Comparison of ENCODE assay signal across 1 cellular context in the genomic region with DNA sequence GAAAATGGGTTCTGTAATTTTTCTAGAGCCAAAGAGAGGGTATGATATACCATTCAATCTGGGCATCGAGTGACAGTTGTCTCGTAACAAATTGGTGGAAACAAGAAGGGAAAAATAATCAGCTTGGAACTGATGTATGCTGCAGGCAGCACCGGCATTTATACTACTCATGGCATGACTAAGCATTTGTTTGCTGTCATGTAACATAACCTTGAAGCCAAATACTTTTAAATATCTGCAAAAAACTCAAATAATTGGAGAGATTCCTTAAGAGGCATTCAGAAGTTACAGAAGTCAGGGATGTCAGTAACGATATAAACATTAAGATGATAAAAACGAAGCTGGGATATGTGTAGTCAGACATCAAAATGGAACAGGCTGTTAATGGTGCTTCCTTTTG.
TF ChIP-seq lines count a peak whose summit lies in the region.

No MANE protein-coding gene starts in this region.

TF ChIP-seq in SK-N-SH treated with all-trans-retinoic acid at 6 μM for 48 hours, 23 proteins besides CTCF, POLR2A, EP300 and RAD21 (continued from another document):
- TF ChIP-seq, protein P1, sequence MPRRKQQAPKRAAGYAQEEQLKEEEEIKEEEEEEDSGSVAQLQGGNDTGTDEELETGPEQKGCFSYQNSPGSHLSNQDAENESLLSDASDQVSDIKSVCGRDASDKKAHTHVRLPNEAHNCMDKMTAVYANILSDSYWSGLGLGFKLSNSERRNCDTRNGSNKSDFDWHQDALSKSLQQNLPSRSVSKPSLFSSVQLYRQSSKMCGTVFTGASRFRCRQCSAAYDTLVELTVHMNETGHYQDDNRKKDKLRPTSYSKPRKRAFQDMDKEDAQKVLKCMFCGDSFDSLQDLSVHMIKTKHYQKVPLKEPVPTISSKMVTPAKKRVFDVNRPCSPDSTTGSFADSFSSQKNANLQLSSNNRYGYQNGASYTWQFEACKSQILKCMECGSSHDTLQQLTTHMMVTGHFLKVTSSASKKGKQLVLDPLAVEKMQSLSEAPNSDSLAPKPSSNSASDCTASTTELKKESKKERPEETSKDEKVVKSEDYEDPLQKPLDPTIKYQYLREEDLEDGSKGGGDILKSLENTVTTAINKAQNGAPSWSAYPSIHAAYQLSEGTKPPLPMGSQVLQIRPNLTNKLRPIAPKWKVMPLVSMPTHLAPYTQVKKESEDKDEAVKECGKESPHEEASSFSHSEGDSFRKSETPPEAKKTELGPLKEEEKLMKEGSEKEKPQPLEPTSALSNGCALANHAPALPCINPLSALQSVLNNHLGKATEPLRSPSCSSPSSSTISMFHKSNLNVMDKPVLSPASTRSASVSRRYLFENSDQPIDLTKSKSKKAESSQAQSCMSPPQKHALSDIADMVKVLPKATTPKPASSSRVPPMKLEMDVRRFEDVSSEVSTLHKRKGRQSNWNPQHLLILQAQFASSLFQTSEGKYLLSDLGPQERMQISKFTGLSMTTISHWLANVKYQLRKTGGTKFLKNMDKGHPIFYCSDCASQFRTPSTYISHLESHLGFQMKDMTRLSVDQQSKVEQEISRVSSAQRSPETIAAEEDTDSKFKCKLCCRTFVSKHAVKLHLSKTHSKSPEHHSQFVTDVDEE (CRISPR knock-in tag; IDR thresholded peaks at IDR 0.05): no peak
